9 cellular contexts compared by ENCODE assay signal in the genomic region with DNA sequence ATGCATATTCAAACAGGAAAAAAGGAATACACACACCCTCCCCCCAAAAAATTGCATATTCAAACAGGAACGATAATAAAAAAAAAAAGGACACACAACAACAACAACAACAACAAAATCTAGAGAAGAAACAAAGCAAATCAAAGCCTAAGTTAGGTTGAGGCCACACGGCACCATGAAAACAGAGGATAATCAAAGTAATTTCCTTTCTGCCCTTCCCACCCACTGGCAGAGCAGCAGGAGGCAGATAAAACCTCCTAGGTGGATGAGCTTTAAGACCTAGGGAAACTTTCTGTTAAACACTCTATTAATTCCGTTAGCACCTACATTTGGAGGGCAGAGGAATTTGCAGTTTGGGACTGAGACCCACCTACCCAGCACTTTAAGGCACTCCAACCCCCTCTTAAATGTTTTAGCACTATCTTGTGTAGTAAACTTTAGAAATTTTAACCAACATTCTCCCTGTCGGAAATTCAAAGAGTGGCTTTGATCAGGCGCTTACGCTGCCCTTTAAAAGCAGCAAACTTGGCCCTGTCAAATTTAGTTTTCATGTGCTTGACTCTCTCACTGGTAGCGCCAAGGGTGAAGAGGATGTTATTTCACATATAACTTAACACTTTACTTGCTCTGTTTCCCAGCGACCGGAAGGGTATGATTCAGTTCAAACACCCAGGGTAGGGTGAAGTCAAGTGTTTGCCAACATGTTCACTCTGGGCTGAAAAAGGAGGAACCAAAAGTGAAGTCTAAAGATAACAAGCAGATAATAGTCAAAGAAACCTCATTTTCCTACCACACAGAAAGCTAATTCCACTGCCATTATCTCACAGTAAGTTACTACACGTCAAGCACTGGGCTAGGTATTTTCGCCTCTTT. TPM values are rescaled to one million over a fixed set of nuclear protein-coding genes. Genes with fewer than 3 reads are reported as not detected.
A peak's percentile ranks its signal among the peaks of the same experiment; 100 is the strongest.
DNase-seq lines count a peak whose midpoint lies in the region; ATAC-seq, FAIRE-seq and TF ChIP-seq lines count a peak whose summit lies in the region.
"Had no signal": no experiment of that assay in that cellular context is flagged by ENCODE, and none has a peak within 500 bp of the region (broad histone marks: within the 10 kb centered on the region; RNA-seq: fewer than 3 reads in every experiment).

No MANE protein-coding gene starts in this region.

- FAIRE-seq in kidney (lab: Jason Lieb, UNC) = no peak

- in situ Hi-C loops in GM13977 (cut with MboI; ENCODE audit: low pct_unique_long_range_greater_than_20kb, low sequenced_read_pairs, unreplicated experiment) (loop anchor here (25.0 kb wide), 1 partner anchor 594 kb away; no protein-coding TSS in a partner anchor), KBM-7 (cut with MboI; ENCODE audit: low pct_unique_long_range_greater_than_20kb, low sequenced_read_pairs) (loop anchor here (25.0 kb wide), 1 partner anchor 419 kb away; no protein-coding TSS in a partner anchor)

- H3K4me1 Mint-ChIP-seq in activated T-helper 17 cell treated with anti-CD3 and anti-CD28 coated beads, Interleukin-2, amount 50 U/mL, for 72 hours = peaks cover 13% of the 10 kb centered on the region

- no peaks in the 10 kb centered on the region for H3K9me3 Mint-ChIP-seq in activated T-helper 17 cell treated with anti-CD3 and anti-CD28 coated beads, Interleukin-2, amount 50 U/mL, for 72 hours

- no peaks in the 10 kb centered on the region for H3K36me3 Mint-ChIP-seq in activated T-helper 17 cell treated with anti-CD3 and anti-CD28 coated beads, Interleukin-2, amount 50 U/mL, for 72 hours (ENCODE audit: low read depth)

- H3K27ac Mint-ChIP-seq in activated T-helper 17 cell treated with anti-CD3 and anti-CD28 coated beads, Interleukin-2, amount 50 U/mL, for 72 hours = peak overlapping the region; percentile 6

- H3K4me3 ChIP-seq in kidney (ENCODE audit: low read length in 2 of 2) = no peak overlapping the region

- TF ChIP-seq CTCF in GM13977 (IDR thresholded peaks at IDR 0.05; ENCODE audit: extremely low read depth, insufficient read depth, missing control alignments) (no peak), kidney (IDR thresholded peaks at IDR 0.05; ENCODE audit: borderline replicate concordance, extremely low read depth, insufficient read depth) (no peak)

- intact Hi-C loops in kidney (cut with DNase I) = loop anchor here (10.0 kb wide), 1 partner anchor 47 kb away; no protein-coding TSS in a partner anchor

- no peaks in the 10 kb centered on the region for H3K9me3 ChIP-seq in kidney (ENCODE audit: control insufficient read depth in 1 of 2, low read length in 2 of 2)

- DNase-seq in GM13977 (ENCODE audit: low spot score) (peak; percentile 65), KBM-7 (peak; percentile 91), iPS-NIHi7 (ENCODE audit: extremely low spot score) (peak; percentile 40), kidney (no peak), DMS153 treated with DMSO at 0.1 percent for 48 hours (lab: John Stamatoyannopoulos, UW; ENCODE audit: unreplicated experiment) (no peak), NCI-H2107 treated with DMSO at 0.1 percent for 48 hours (lab: John Stamatoyannopoulos, UW; ENCODE audit: unreplicated experiment) (no peak)

- H3K9ac ChIP-seq in kidney (ENCODE audit: low read length in 2 of 2) = no peak overlapping the region

- peaks cover 0 to 2% of the 10 kb centered on the region in 2 donors for H3K4me1 ChIP-seq in kidney (ENCODE audit: control insufficient read depth in 1 of 2, insufficient read depth in 1 of 2, low read depth in 1 of 2, low read length in 2 of 2)

- peak; percentile 95 for ATAC-seq in GM21723 (IDR thresholded peaks at IDR 0.05; ENCODE audit: unreplicated experiment)
- peak; percentile 70 for ATAC-seq in activated T-helper 17 cell treated with anti-CD3 and anti-CD28 coated beads, Interleukin-2, amount 50 U/mL, for 72 hours (replicated peaks)

- no peak overlapping the region for H3K27ac ChIP-seq in kidney (ENCODE audit: low read depth in 2 of 2, low read length in 2 of 2)
- H3K27ac ChIP-seq: VCaP had no signal

- peaks cover 9% of the 10 kb centered on the region for H3K27me3 Mint-ChIP-seq in activated T-helper 17 cell treated with anti-CD3 and anti-CD28 coated beads, Interleukin-2, amount 50 U/mL, for 72 hours

- peaks cover 4 to 14% of the 10 kb centered on the region in 2 donors for H3K36me3 ChIP-seq in kidney (ENCODE audit: control insufficient read depth in 1 of 2, insufficient read depth in 2 of 2, low read length in 2 of 2)

- H3K4me3 Mint-ChIP-seq in activated T-helper 17 cell treated with anti-CD3 and anti-CD28 coated beads, Interleukin-2, amount 50 U/mL, for 72 hours = peak overlapping the region; percentile 25

RNA-seq across cellular contexts. Expression of a gene that starts 9.2 kb away (rescaled TPM):
- under 1 TPM; 0.42 to 0.89 TPM for total RNA-seq in activated T-helper 17 cell treated with anti-CD3 and anti-CD28 coated beads, Interleukin-2, amount 50 U/mL, for 72 hours
- 7.5 TPM for total RNA-seq in kidney
- 5.3 TPM for polyA plus RNA-seq in kidney (ENCODE audit: insufficient read depth, low read depth, low replicate concordance)

RNA-seq across cellular contexts. Expression of a gene that starts 53.7 kb away (rescaled TPM):
- total RNA-seq in activated T-helper 17 cell treated with anti-CD3 and anti-CD28 coated beads, Interleukin-2, amount 50 U/mL, for 72 hours = 10 to 100 TPM; 42.4 to 79.0 TPM
- 113 TPM for total RNA-seq in kidney
- 184 TPM for polyA plus RNA-seq in kidney (ENCODE audit: insufficient read depth, low read depth, low replicate concordance)

Comparison
In these comparisons a context has a peak if more than half of its experiments do, and no peak if none do; other contexts are left out.
1. DNase-seq: peak in GM13977 (single experiment), KBM-7 (single experiment) and iPS-NIHi7 (single experiment); none in kidney (single experiment), DMS153 treated with DMSO at 0.1 percent for 48 hours (single experiment) and NCI-H2107 treated with DMSO at 0.1 percent for 48 hours (single experiment).